8 cellular contexts compared by ENCODE assay signal in the genomic region with DNA sequence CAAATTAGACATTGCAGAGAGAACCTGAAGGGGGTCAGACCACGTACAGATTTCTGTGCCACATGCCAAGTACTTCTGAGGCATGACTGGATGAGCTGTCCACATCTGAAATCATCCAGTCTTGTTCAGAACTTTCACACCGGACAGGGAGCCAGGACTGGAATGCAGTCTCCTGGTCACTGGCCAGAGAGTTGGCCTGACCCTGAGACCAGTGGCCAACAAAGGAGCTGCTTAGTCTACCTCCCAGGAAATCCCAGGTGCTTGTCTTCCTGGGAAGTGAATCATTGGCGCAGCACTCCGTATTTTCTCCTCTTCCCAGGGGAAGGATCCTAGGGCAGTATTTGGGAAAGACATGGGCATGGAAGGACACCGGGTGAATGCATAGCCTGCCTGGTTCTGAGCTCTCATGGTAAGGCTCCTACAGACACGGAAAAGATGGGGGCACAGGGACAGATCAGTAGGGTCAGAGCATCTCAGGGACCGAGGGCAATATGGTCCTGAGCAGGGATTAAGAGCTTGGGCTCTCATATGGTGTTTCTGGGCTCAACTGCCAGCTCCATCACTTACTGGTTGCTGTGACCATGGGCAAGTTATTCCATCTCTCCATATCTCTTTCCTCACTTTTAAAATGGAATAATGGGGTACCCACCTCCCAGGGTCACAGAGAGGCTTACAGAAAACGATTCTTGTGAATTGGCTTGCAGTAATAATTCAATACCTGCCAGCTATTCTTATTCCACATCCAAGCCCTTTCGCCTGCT. TPM values are rescaled to one million over a fixed set of nuclear protein-coding genes. Genes with fewer than 3 reads are reported as not detected.
DNase-seq lines count a peak whose midpoint lies in the region; ATAC-seq and TF ChIP-seq lines count a peak whose summit lies in the region.

No MANE protein-coding gene starts in this region.

- peaks cover 12% of the 10 kb centered on the region for H3K4me1 ChIP-seq in CD8-positive, alpha-beta memory T cell (ENCODE audit: insufficient read depth, low read length)

- no peak for DNase-seq in CD8-positive, alpha-beta memory T cell
- DNase-seq in LNCaP clone FGC (ENCODE audit: low read depth) (peak; percentile 38), caudate nucleus (lab: John Stamatoyannopoulos, UW) (peak in 1 of 61 donors; percentile 17), mesothelial cell of epicardium (ENCODE audit: low spot score in 2 of 2, unreplicated experiment in 2 of 2) (no peak), DMS79 (lab: John Stamatoyannopoulos, UW) (no peak), GM20000 (ENCODE audit: low spot score) (no peak), erythroblast (lab: John Stamatoyannopoulos, UW) (no peak)

- no peaks in the 10 kb centered on the region for H3K9me3 ChIP-seq in CD8-positive, alpha-beta memory T cell (ENCODE audit: low read length)

- no peaks in the 10 kb centered on the region for H3K27me3 ChIP-seq in CD8-positive, alpha-beta memory T cell (ENCODE audit: insufficient read depth, low read length, poor library complexity, severe bottlenecking)

- H3K4me1 Mint-ChIP-seq in CD8-positive, alpha-beta memory T cell, result peaks cover 24 to 33% (median 25%) of the 10 kb centered on the region in 3 donors
- peaks cover 48% of the 10 kb centered on the region for H3K4me1 Mint-ChIP-seq in mesothelial cell of epicardium

- peak overlapping the region; percentile 79 for H3K4me3 ChIP-seq in CD8-positive, alpha-beta memory T cell (ENCODE audit: low read length)
- H3K4me3 ChIP-seq in LNCaP clone FGC (ENCODE audit: low read depth, low read length), result peak overlapping the region; percentile 79

- no peak for TF ChIP-seq CTCF in LNCaP clone FGC (IDR thresholded peaks at IDR 0.05; ENCODE audit: control insufficient read depth, extremely low read depth, insufficient read depth)
- no peak for TF ChIP-seq CTCF in mesothelial cell of epicardium (IDR thresholded peaks at IDR 0.05; ENCODE audit: unreplicated experiment)
- no peak for TF ChIP-seq CTCF in GM20000 (IDR thresholded peaks at IDR 0.05; ENCODE audit: extremely low read depth, missing control alignments)

- H3K27ac Mint-ChIP-seq in CD8-positive, alpha-beta memory T cell, result peak overlapping the region in 6 of 8 donors; percentile 17 to 82 (median 58)
- H3K27ac Mint-ChIP-seq in mesothelial cell of epicardium, result peak overlapping the region; percentile 84

- no peaks in the 10 kb centered on the region for H3K27me3 Mint-ChIP-seq in CD8-positive, alpha-beta memory T cell
- H3K27me3 Mint-ChIP-seq in mesothelial cell of epicardium (ENCODE audit: low read depth), result no peaks in the 10 kb centered on the region

- ATAC-seq in GM21528 (IDR thresholded peaks at IDR 0.05; ENCODE audit: low FRiP score, unreplicated experiment), result no peak

- H3K36me3 Mint-ChIP-seq in CD8-positive, alpha-beta memory T cell, result no peaks in the 10 kb centered on the region
- peaks cover 2% of the 10 kb centered on the region for H3K36me3 Mint-ChIP-seq in mesothelial cell of epicardium

- H3K36me3 ChIP-seq in CD8-positive, alpha-beta memory T cell (ENCODE audit: insufficient read depth, low read length), result no peaks in the 10 kb centered on the region

- POLR2A ChIA-PET in CD8-positive, alpha-beta memory T cell (lab: Charles Lee), result interaction anchor here (1.3 kb wide), 1 partner anchor 25 kb away, joined by 5 read pairs; no protein-coding TSS in a partner anchor

- no peak for TF ChIP-seq POLR2A in erythroblast (IDR thresholded peaks at IDR 0.05; ENCODE audit: low read length)

- peak overlapping the region; percentile 79 to 95 (median 89) for H3K4me3 Mint-ChIP-seq in CD8-positive, alpha-beta memory T cell
- H3K4me3 Mint-ChIP-seq in mesothelial cell of epicardium, result peak overlapping the region; percentile 94

- no peaks in the 10 kb centered on the region for H3K9me3 Mint-ChIP-seq in CD8-positive, alpha-beta memory T cell
- no peaks in the 10 kb centered on the region for H3K9me3 Mint-ChIP-seq in mesothelial cell of epicardium

- CTCF ChIA-PET in CD8-positive, alpha-beta memory T cell (lab: Charles Lee), result interaction anchor here (0.9 to 3.0 kb wide), 6 partner anchors 18 to 173 kb away, joined by 3 to 10 read pairs (median 6); no protein-coding TSS in a partner anchor

- H3K27ac ChIP-seq in CD8-positive, alpha-beta memory T cell (ENCODE audit: low read depth, low read length), result peak overlapping the region; percentile 57
- peak overlapping the region; percentile 80 for H3K27ac ChIP-seq in caudate nucleus (ENCODE audit: low read depth, low read length)

RNA-seq across cellular contexts. Expression of a gene that starts 1.3 kb away (rescaled TPM):
- 10 to 100 TPM; 43.9 to 45.3 TPM for total RNA-seq in CD8-positive, alpha-beta memory T cell
- 5.1 TPM for polyA plus RNA-seq in CD8-positive, alpha-beta memory T cell
- total RNA-seq in mesothelial cell of epicardium, result 157 to 162 TPM (median 159 TPM) in 3 replicates

RNA-seq across cellular contexts. Expression of a gene that starts 15.7 kb away (rescaled TPM):
- not detected for total RNA-seq in CD8-positive, alpha-beta memory T cell
- polyA plus RNA-seq in CD8-positive, alpha-beta memory T cell, result not detected
- total RNA-seq in mesothelial cell of epicardium, result 0.09 TPM in 1 of 3 replicates, not detected in the others

RNA-seq across cellular contexts. Expression of a gene that starts 59.3 kb away (rescaled TPM):
- total RNA-seq in CD8-positive, alpha-beta memory T cell, result 10 to 100 TPM; 69.7 to 73.2 TPM
- 74.6 TPM for polyA plus RNA-seq in CD8-positive, alpha-beta memory T cell
- total RNA-seq in mesothelial cell of epicardium, result 28.5 to 33.0 TPM (median 31.2 TPM) in 3 replicates
